ENCODE assay signal across 9 cellular contexts in the genomic region with DNA sequence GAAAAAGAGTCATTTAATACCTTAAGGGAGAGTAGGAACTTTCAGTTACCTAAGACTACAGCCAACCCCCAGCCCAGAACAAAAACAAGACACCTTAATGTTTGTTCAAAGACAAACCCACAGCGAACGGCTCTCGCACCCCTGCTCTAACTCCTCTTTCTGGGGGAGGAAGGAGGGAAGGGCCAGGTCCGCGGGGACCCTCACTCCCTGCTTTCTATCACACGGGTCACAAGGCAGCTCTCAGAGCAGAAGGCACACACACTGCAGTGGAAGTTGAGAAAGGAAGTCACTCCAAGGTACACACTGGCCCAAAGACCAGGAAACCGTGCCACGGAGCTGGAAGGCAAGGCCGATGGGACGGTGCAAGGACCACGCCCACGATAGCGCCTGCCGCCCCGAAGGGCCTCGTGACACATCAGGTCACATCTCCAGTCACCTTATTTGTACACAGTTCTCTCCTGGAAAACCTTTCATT. TPM values are rescaled to one million over a fixed set of nuclear protein-coding genes. Genes with fewer than 3 reads are reported as not detected.
DNase-seq lines count a peak whose midpoint lies in the region; ATAC-seq and TF ChIP-seq lines count a peak whose summit lies in the region.
"Had no signal": no experiment of that assay in that cellular context is flagged by ENCODE, and none has a peak within 500 bp of the region (broad histone marks: within the 10 kb centered on the region; RNA-seq: fewer than 3 reads in every experiment).

No MANE protein-coding gene starts in this region.

- no peak for TF ChIP-seq EP300 in stomach (IDR thresholded peaks at IDR 0.05)

- peak overlapping the region; percentile 13 for H3K27ac Mint-ChIP-seq in type B pancreatic cell

- DNase-seq in cardiac muscle cell (ENCODE audit: low read depth in 1 of 2, low spot score in 1 of 2) (no peak), right atrium auricular region (ENCODE audit: low spot score) (no peak), type B pancreatic cell (ENCODE audit: extremely low spot score, unreplicated experiment) (no peak), iPS-NIHi7 (ENCODE audit: extremely low spot score) (no peak), NCI-H526 treated with DMSO at 0.1 percent for 48 hours (lab: John Stamatoyannopoulos, UW) (no peak), stomach (no peak)
- DNase-seq in activated T-helper 9 cell treated with anti-CD3 and anti-CD28 coated beads, Interleukin-2, amount 50 U/mL, for 16 hours (ENCODE audit: low read depth): peak; percentile 26

- no peak for TF ChIP-seq POLR2A in stomach (IDR thresholded peaks at IDR 0.05)

- WGBS in stomach, 5 donors: 79 to 88% (median 81%) methylated on average over 14 to 16 of the region's 16 CpGs

- H3K4me3 Mint-ChIP-seq in type B pancreatic cell: no peak overlapping the region

- H3K9me3 Mint-ChIP-seq in type B pancreatic cell: no peaks in the 10 kb centered on the region

- peak; percentile 30 for ATAC-seq in HG02884 (IDR thresholded peaks at IDR 0.05; ENCODE audit: unreplicated experiment)

- H3K4me3 ChIP-seq in cardiac muscle cell (no peak overlapping the region), right atrium auricular region (no peak overlapping the region), stomach (no peak overlapping the region)

- intact Hi-C loops in stomach (cut with DNase I; ENCODE audit: low total_unique reads): no loop called here

- no peaks in the 10 kb centered on the region for H3K27me3 Mint-ChIP-seq in type B pancreatic cell

- H3K4me1 ChIP-seq in cardiac muscle cell (ENCODE audit: low read depth) (no peaks in the 10 kb centered on the region), right atrium auricular region (peaks cover 0 to 10% of the 10 kb centered on the region in 2 donors), stomach (peaks cover 0 to 9% (median under 1%) of the 10 kb centered on the region in 4 donors)

- H3K4me1 Mint-ChIP-seq in type B pancreatic cell (ENCODE audit: unreplicated experiment): peaks cover 8% of the 10 kb centered on the region

- TF ChIP-seq CTCF in cardiac muscle cell (IDR thresholded peaks at IDR 0.05; ENCODE audit: low read depth, low read length) (no peak), right atrium auricular region (IDR thresholded peaks at IDR 0.05) (no peak), type B pancreatic cell (conservative IDR thresholded peaks at IDR 0.05) (no peak), stomach (IDR thresholded peaks at IDR 0.05) (no peak)

- H3K27ac ChIP-seq in cardiac muscle cell (peak overlapping the region; percentile 48), right atrium auricular region (no peak overlapping the region), stomach (no peak overlapping the region)
- H3K27ac ChIP-seq: C4-2B had no signal

- H3K36me3 ChIP-seq in cardiac muscle cell (peaks cover 47% of the 10 kb centered on the region), right atrium auricular region (peaks cover 66% of the 10 kb centered on the region), stomach (peaks cover 52 to 93% (median 85%) of the 10 kb centered on the region in 4 donors)

- H3K36me3 Mint-ChIP-seq in type B pancreatic cell: peaks cover 20% of the 10 kb centered on the region

- H3K27me3 ChIP-seq in cardiac muscle cell (no peaks in the 10 kb centered on the region), right atrium auricular region (no peaks in the 10 kb centered on the region), stomach (no peaks in the 10 kb centered on the region)

- H3K9me3 ChIP-seq in cardiac muscle cell (ENCODE audit: low read depth) (no peaks in the 10 kb centered on the region), right atrium auricular region (no peaks in the 10 kb centered on the region), stomach (no peaks in the 10 kb centered on the region)

RNA-seq across cellular contexts. Expression of a gene that starts 10.0 kb away (rescaled TPM):
- total RNA-seq in cardiac muscle cell: not detected in 2 replicates
- polyA plus RNA-seq in cardiac muscle cell: 0.43 TPM in 1 of 2 replicates, not detected in the other
- total RNA-seq in right atrium auricular region: not detected
- total RNA-seq in type B pancreatic cell (ENCODE audit: low replicate concordance): not detected in 2 replicates
- total RNA-seq in stomach: not detected
- not detected for polyA plus RNA-seq in stomach

RNA-seq across cellular contexts. Expression of a gene that starts 23.3 kb away (rescaled TPM):
- total RNA-seq in cardiac muscle cell (158 and 165 TPM in 2 replicates), right atrium auricular region (10 to 100 TPM; 28.4 to 84.8 TPM), type B pancreatic cell (ENCODE audit: low replicate concordance) (84.6 and 88.0 TPM in 2 replicates), stomach (10 to 100 TPM in 4 of 5 donors, 1 to 10 TPM in 1; 2.0 to 78.6 (median 36.4) TPM)
- polyA plus RNA-seq in cardiac muscle cell (125 and 174 TPM in 2 replicates), stomach (100 to 1,000 TPM in 2 of 3 donors, 10 to 100 TPM in 1; 95.5 to 190 (median 149) TPM)
